18 cellular contexts compared by ENCODE assay signal in genomic region chr11:61008971-61009370, GRCh38. TPM values are rescaled to one million over a fixed set of nuclear protein-coding genes. Genes with fewer than 3 reads are reported as not detected.
A peak's percentile ranks its signal among the peaks of the same experiment; 100 is the strongest.
DNase-seq lines count a peak whose midpoint lies in the region; ATAC-seq and TF ChIP-seq lines count a peak whose summit lies in the region.
"Had no signal": no experiment of that assay in that cellular context is flagged by ENCODE, and none has a peak within 500 bp of the region (broad histone marks: within the 10 kb centered on the region; RNA-seq: fewer than 3 reads in every experiment).

No MANE protein-coding gene starts in this region.

- peaks cover 80% of the 10 kb centered on the region for H3K36me3 Mint-ChIP-seq in activated CD4-positive, alpha-beta T cell treated with anti-CD3 and anti-CD28 coated beads, Interleukin-2, amount 10 ng/mL, durations not matched to agents 24 days and 14 days (ENCODE audit: low read depth)
- H3K36me3 Mint-ChIP-seq in CD8-positive, alpha-beta memory T cell, result peaks cover 8 to 90% (median 19%) of the 10 kb centered on the region in 3 donors
- H3K36me3 Mint-ChIP-seq in activated T-helper 17 cell treated with anti-CD3 and anti-CD28 coated beads, Interleukin-2, amount 50 U/mL, for 72 hours (ENCODE audit: low read depth), result peaks cover 98% of the 10 kb centered on the region
- peaks cover 7 to 47% (median 30%) of the 10 kb centered on the region in 5 donors for H3K36me3 Mint-ChIP-seq in naive thymus-derived CD4-positive, alpha-beta T cell

- no peak overlapping the region for H3K9ac ChIP-seq in smooth muscle cell (ENCODE audit: low read depth)

- peaks cover 42% of the 10 kb centered on the region for H3K4me1 ChIP-seq in CD8-positive, alpha-beta memory T cell (ENCODE audit: insufficient read depth, low read length)
- H3K4me1 ChIP-seq in naive thymus-derived CD4-positive, alpha-beta T cell (ENCODE audit: control insufficient read depth in 2 of 2, insufficient read depth in 2 of 2, low read length in 2 of 2), result peaks cover 12 to 61% of the 10 kb centered on the region in 2 donors
- H3K4me1 ChIP-seq in gastroesophageal sphincter, result peaks cover 0 to 22% (median 11%) of the 10 kb centered on the region in 3 donors
- H3K4me1 ChIP-seq in smooth muscle cell (ENCODE audit: low read depth), result peaks cover 12% of the 10 kb centered on the region

- no peaks in the 10 kb centered on the region for H3K9me3 ChIP-seq in CD8-positive, alpha-beta memory T cell (ENCODE audit: low read length)
- H3K9me3 ChIP-seq in naive thymus-derived CD4-positive, alpha-beta T cell (ENCODE audit: control insufficient read depth in 2 of 3, low read length in 3 of 3), result no peaks in the 10 kb centered on the region
- H3K9me3 ChIP-seq in gastroesophageal sphincter (no peaks in the 10 kb centered on the region), smooth muscle cell (replicated peaks; ENCODE audit: low read depth) (no peaks in the 10 kb centered on the region)

- H3K4me1 Mint-ChIP-seq in activated CD4-positive, alpha-beta T cell treated with anti-CD3 and anti-CD28 coated beads, Interleukin-2, amount 10 ng/mL, durations not matched to agents 24 days and 14 days, result peaks cover 62% of the 10 kb centered on the region
- peaks cover 29 to 53% (median 35%) of the 10 kb centered on the region in 3 donors for H3K4me1 Mint-ChIP-seq in CD8-positive, alpha-beta memory T cell
- peaks cover 59% of the 10 kb centered on the region for H3K4me1 Mint-ChIP-seq in activated T-helper 17 cell treated with anti-CD3 and anti-CD28 coated beads, Interleukin-2, amount 50 U/mL, for 72 hours
- H3K4me1 Mint-ChIP-seq in naive thymus-derived CD4-positive, alpha-beta T cell, result peaks cover 45 to 92% (median 80%) of the 10 kb centered on the region in 7 donors

- POLR2A ChIA-PET in CD8-positive, alpha-beta memory T cell (lab: Charles Lee), result no interaction called here
- POLR2A ChIA-PET in naive thymus-derived CD4-positive, alpha-beta T cell (lab: Charles Lee), result interaction anchor here (0.9 kb wide), 1 partner anchor 13 kb away, joined by 3 read pairs; no protein-coding TSS in a partner anchor

- no peak overlapping the region for H3K27ac ChIP-seq in CD8-positive, alpha-beta memory T cell (ENCODE audit: low read depth, low read length)
- H3K27ac ChIP-seq in naive thymus-derived CD4-positive, alpha-beta T cell (ENCODE audit: low read depth, low read length), result peak overlapping the region; percentile 67
- no peak overlapping the region for H3K27ac ChIP-seq in gastroesophageal sphincter
- H3K27ac ChIP-seq in smooth muscle cell (ENCODE audit: low read depth), result no peak overlapping the region

- TF ChIP-seq POLR2A in gastroesophageal sphincter (IDR thresholded peaks at IDR 0.05), result no peak

- H3F3A ChIP-seq in smooth muscle cell (ENCODE audit: low read depth), result no peaks in the 10 kb centered on the region

- H3K4me3 Mint-ChIP-seq in activated CD4-positive, alpha-beta T cell treated with anti-CD3 and anti-CD28 coated beads, Interleukin-2, amount 10 ng/mL, durations not matched to agents 24 days and 14 days, result no peak overlapping the region
- H3K4me3 Mint-ChIP-seq in CD8-positive, alpha-beta memory T cell, result peak overlapping the region in 1 of 7 donors; percentile 35
- H3K4me3 Mint-ChIP-seq in activated T-helper 17 cell treated with anti-CD3 and anti-CD28 coated beads, Interleukin-2, amount 50 U/mL, for 72 hours, result peak overlapping the region; percentile 50
- H3K4me3 Mint-ChIP-seq in naive thymus-derived CD4-positive, alpha-beta T cell, result peak overlapping the region in 5 of 10 donors; percentile 32 to 85 (median 33)

- intact Hi-C loops in activated CD4-positive, alpha-beta T cell treated with anti-CD3 and anti-CD28 coated beads, Interleukin-2, amount 10 ng/mL, durations not matched to agents 24 days and 14 days (cut with micrococcal nuclease), result no loop called here
- intact Hi-C loops in naive thymus-derived CD4-positive, alpha-beta T cell (cut with micrococcal nuclease), result no loop called here

- no peaks in the 10 kb centered on the region for H3K79me2 ChIP-seq in smooth muscle cell (ENCODE audit: low read depth)

- H3K4me3 ChIP-seq in CD8-positive, alpha-beta memory T cell (ENCODE audit: low read length), result no peak overlapping the region
- no peak overlapping the region for H3K4me3 ChIP-seq in naive thymus-derived CD4-positive, alpha-beta T cell (ENCODE audit: low read length)
- H3K4me3 ChIP-seq in gastroesophageal sphincter (no peak overlapping the region), smooth muscle cell (no peak overlapping the region)

- H3K4me2 ChIP-seq in smooth muscle cell, result no peak overlapping the region

- H4K20me1 ChIP-seq in smooth muscle cell (ENCODE audit: low read depth), result no peaks in the 10 kb centered on the region

- 93 to 95% methylated on average over 3 of the region's 5 CpGs for WGBS in gastroesophageal sphincter (ENCODE audit: low coverage in 1 of 2), 2 donors
- 74% methylated on average over 5 of the region's 5 CpGs for WGBS in smooth muscle cell (ENCODE audit: low lambda C conversion rate)

- no peak for DNase-seq in activated CD4-positive, alpha-beta T cell treated with anti-CD3 and anti-CD28 coated beads, Interleukin-2, amount 10 ng/mL, durations not matched to agents 24 days and 14 days
- no peak for DNase-seq in activated CD4-positive, alpha-beta T cell treated with anti-CD3 and anti-CD28 coated beads, Interleukin-2, amount 50 U/mL, for 48 hours
- DNase-seq in CD8-positive, alpha-beta memory T cell, result no peak
- DNase-seq in naive thymus-derived CD4-positive, alpha-beta T cell, result no peak
- DNase-seq in GM03348 (ENCODE audit: low spot score), result no peak
- no peak for DNase-seq in smooth muscle cell (lab: John Stamatoyannopoulos, UW; ENCODE audit: unreplicated experiment)
- DNase-seq: activated CD4-positive, alpha-beta T cell treated with anti-CD3 and anti-CD28 coated beads for 48 hours; IMR-90; mammary epithelial cell; NCI-H1048; NCI-H1694 treated with DMSO at 0.1 percent for 48 hours; NCI-H2171 treated with DMSO at 0.1 percent for 48 hours; NCI-H526 treated with DMSO at 0.1 percent for 48 hours; stimulated activated CD8-positive, alpha-beta memory T cell treated with anti-CD3 and anti-CD28 coated beads, Interleukin-4, amount 100 ng/mL, for 48 hours had no signal

- no peak for TF ChIP-seq EP300 in gastroesophageal sphincter (IDR thresholded peaks at IDR 0.05)

- peak overlapping the region; percentile 48 for H3K27ac Mint-ChIP-seq in activated CD4-positive, alpha-beta T cell treated with anti-CD3 and anti-CD28 coated beads, Interleukin-2, amount 10 ng/mL, durations not matched to agents 24 days and 14 days
- H3K27ac Mint-ChIP-seq in CD8-positive, alpha-beta memory T cell, result peak overlapping the region in 5 of 8 donors; percentile 5 to 70 (median 39)
- peak overlapping the region; percentile 74 for H3K27ac Mint-ChIP-seq in activated T-helper 17 cell treated with anti-CD3 and anti-CD28 coated beads, Interleukin-2, amount 50 U/mL, for 72 hours
- peak overlapping the region in 8 of 9 donors; percentile 66 to 93 (median 88) for H3K27ac Mint-ChIP-seq in naive thymus-derived CD4-positive, alpha-beta T cell

- TF ChIP-seq CTCF in gastroesophageal sphincter (IDR thresholded peaks at IDR 0.05), result no peak
- no peak for TF ChIP-seq CTCF in smooth muscle cell (IDR thresholded peaks at IDR 0.05; ENCODE audit: borderline replicate concordance, insufficient read depth, poor library complexity, severe bottlenecking)

- no peak overlapping the region for H2AFZ ChIP-seq in smooth muscle cell (ENCODE audit: low read depth)

- ATAC-seq in activated T-helper 17 cell treated with anti-CD3 and anti-CD28 coated beads, Interleukin-2, amount 50 U/mL, for 72 hours (replicated peaks), result no peak
- no peak for ATAC-seq in naive thymus-derived CD4-positive, alpha-beta T cell
- ATAC-seq in gastroesophageal sphincter, result no peak

- H3K9me3 Mint-ChIP-seq in activated CD4-positive, alpha-beta T cell treated with anti-CD3 and anti-CD28 coated beads, Interleukin-2, amount 10 ng/mL, durations not matched to agents 24 days and 14 days, result no peaks in the 10 kb centered on the region
- H3K9me3 Mint-ChIP-seq in CD8-positive, alpha-beta memory T cell, result no peaks in the 10 kb centered on the region
- no peaks in the 10 kb centered on the region for H3K9me3 Mint-ChIP-seq in activated T-helper 17 cell treated with anti-CD3 and anti-CD28 coated beads, Interleukin-2, amount 50 U/mL, for 72 hours
- H3K9me3 Mint-ChIP-seq in naive thymus-derived CD4-positive, alpha-beta T cell, result no peaks in the 10 kb centered on the region

- no peaks in the 10 kb centered on the region for H3K27me3 ChIP-seq in CD8-positive, alpha-beta memory T cell (ENCODE audit: insufficient read depth, low read length, poor library complexity, severe bottlenecking)
- no peaks in the 10 kb centered on the region for H3K27me3 ChIP-seq in naive thymus-derived CD4-positive, alpha-beta T cell (ENCODE audit: control insufficient read depth in 2 of 2, insufficient read depth in 2 of 2, low read length in 2 of 2)
- H3K27me3 ChIP-seq in gastroesophageal sphincter (peaks cover 25% of the 10 kb centered on the region), smooth muscle cell (ENCODE audit: low read depth) (peaks cover 21% of the 10 kb centered on the region)

- CTCF ChIA-PET in CD8-positive, alpha-beta memory T cell (lab: Charles Lee), result no interaction called here
- CTCF ChIA-PET in naive thymus-derived CD4-positive, alpha-beta T cell (lab: Charles Lee), result interaction anchor here (0.8 kb wide), 1 partner anchor 28 kb away, joined by 3 read pairs; no protein-coding TSS in a partner anchor

- peaks cover 46% of the 10 kb centered on the region for H3K36me3 ChIP-seq in CD8-positive, alpha-beta memory T cell (ENCODE audit: insufficient read depth, low read length)
- peaks cover 40 to 74% (median 48%) of the 10 kb centered on the region in 3 experiments for H3K36me3 ChIP-seq in naive thymus-derived CD4-positive, alpha-beta T cell (ENCODE audit: control insufficient read depth in 2 of 3, insufficient read depth in 3 of 3, low read length in 3 of 3)
- H3K36me3 ChIP-seq in gastroesophageal sphincter (no peaks in the 10 kb centered on the region), smooth muscle cell (ENCODE audit: low read depth) (no peaks in the 10 kb centered on the region)

- no peaks in the 10 kb centered on the region for H3K27me3 Mint-ChIP-seq in activated CD4-positive, alpha-beta T cell treated with anti-CD3 and anti-CD28 coated beads, Interleukin-2, amount 10 ng/mL, durations not matched to agents 24 days and 14 days
- H3K27me3 Mint-ChIP-seq in CD8-positive, alpha-beta memory T cell, result no peaks in the 10 kb centered on the region
- no peaks in the 10 kb centered on the region for H3K27me3 Mint-ChIP-seq in activated T-helper 17 cell treated with anti-CD3 and anti-CD28 coated beads, Interleukin-2, amount 50 U/mL, for 72 hours
- no peaks in the 10 kb centered on the region for H3K27me3 Mint-ChIP-seq in naive thymus-derived CD4-positive, alpha-beta T cell

RNA-seq across cellular contexts. Expression of gene CD6, which starts 37.5 kb away (rescaled TPM):
- total RNA-seq in activated CD4-positive, alpha-beta T cell treated with anti-CD3 and anti-CD28 coated beads, Interleukin-2, amount 10 ng/mL, durations not matched to agents 24 days and 14 days, result 416 and 421 TPM in 2 replicates
- 100 to 1,000 TPM; 229 to 233 TPM for total RNA-seq in CD8-positive, alpha-beta memory T cell
- polyA plus RNA-seq in CD8-positive, alpha-beta memory T cell, result 156 TPM
- 100 to 1,000 TPM; 254 to 438 TPM for total RNA-seq in activated T-helper 17 cell treated with anti-CD3 and anti-CD28 coated beads, Interleukin-2, amount 50 U/mL, for 72 hours
- total RNA-seq in naive thymus-derived CD4-positive, alpha-beta T cell, result 100 to 1,000 TPM; 361 to 653 (median 430) TPM
- polyA plus RNA-seq in naive thymus-derived CD4-positive, alpha-beta T cell, result 100 to 1,000 TPM; 195 to 303 TPM
- total RNA-seq in gastroesophageal sphincter (1 to 10 TPM in 1 of 4 donors, under 1 TPM in 2, not detected in 1; 0.15 to 2.7 (median 0.35) TPM), smooth muscle cell (0.27 TPM in 1 of 2 replicates, not detected in the other)
- 0.21 TPM in 1 of 2 replicates, not detected in the other for polyA plus RNA-seq in smooth muscle cell
- total RNA-seq: A172, IMR-90, mammary epithelial cell had no signal
- polyA plus RNA-seq: BJ, IMR-90, mammary epithelial cell had no signal

RNA-seq across cellular contexts. Expression of gene SLC15A3, which starts 57.0 kb away (rescaled TPM):
- total RNA-seq in activated CD4-positive, alpha-beta T cell treated with anti-CD3 and anti-CD28 coated beads, Interleukin-2, amount 10 ng/mL, durations not matched to agents 24 days and 14 days, result 3.0 and 4.0 TPM in 2 replicates
- 1 to 10 TPM; 1.2 to 1.5 TPM for total RNA-seq in CD8-positive, alpha-beta memory T cell
- polyA plus RNA-seq in CD8-positive, alpha-beta memory T cell, result not detected
- total RNA-seq in activated T-helper 17 cell treated with anti-CD3 and anti-CD28 coated beads, Interleukin-2, amount 50 U/mL, for 72 hours, result 1 to 10 TPM; 1.0 to 1.3 TPM
- 100 to 1,000 TPM in 1 of 5 experiments, 10 to 100 TPM in 3, 1 to 10 TPM in 1; 2.9 to 101 (median 10.8) TPM for total RNA-seq in naive thymus-derived CD4-positive, alpha-beta T cell
- 1 to 10 TPM in 1 of 2 donors, under 1 TPM in 1; 0.85 to 2.6 TPM for polyA plus RNA-seq in naive thymus-derived CD4-positive, alpha-beta T cell
- 10 to 100 TPM; 16.7 to 48.4 (median 19.5) TPM for total RNA-seq in gastroesophageal sphincter
- 0.27 and 0.99 TPM in 2 replicates for total RNA-seq in smooth muscle cell
- polyA plus RNA-seq in smooth muscle cell, result 0.33 and 2.4 TPM in 2 replicates

Comparison
In these comparisons a context has a peak if more than half of its experiments do, and no peak if none do; other contexts are left out.
1. RNA of gene CD6, which starts 37.5 kb away (total RNA-seq): 254 to 438 TPM in activated T-helper 17 cell treated with anti-CD3 and anti-CD28 coated beads, Interleukin-2, amount 50 U/mL, for 72 hours, 361 to 653 TPM in naive thymus-derived CD4-positive, alpha-beta T cell, 416 to 421 TPM in activated CD4-positive, alpha-beta T cell treated with anti-CD3 and anti-CD28 coated beads, Interleukin-2, amount 10 ng/mL, durations not matched to agents 24 days and 14 days and 229 to 233 TPM in CD8-positive, alpha-beta memory T cell; 0.15 to 2.7 TPM in gastroesophageal sphincter and 0.27 TPM in smooth muscle cell; every median in the first group is over 10 times any median in the second.
2. Peak in every context shown above with its lines, with median percentiles within 50 percentile points of each other: H3K27ac Mint-ChIP-seq.